ENCODE assay signal across 8 cellular contexts in genomic region chr19:41350735-41351338, GRCh38. TPM values are rescaled to one million over a fixed set of nuclear protein-coding genes. Genes with fewer than 3 reads are reported as not detected.
DNase-seq lines count a peak whose midpoint lies in the region; ATAC-seq, FAIRE-seq and TF ChIP-seq lines count a peak whose summit lies in the region.

No MANE protein-coding gene starts in this region.

- peak overlapping the region; percentile 56 for H3K4me3 ChIP-seq in NT2/D1 (ENCODE audit: insufficient read length, low read depth)
- peak overlapping the region; percentile 52 to 75 (median 70) for H3K4me3 ChIP-seq in H1 (ENCODE audit: extremely low read depth in 1 of 4, insufficient read depth in 2 of 4, low read depth in 3 of 4, low read length in 4 of 4)

- no peak overlapping the region; the same call in 1 of the 2 replicates for H2BK5ac ChIP-seq in H1 (ENCODE audit: low read depth, low read length)

- H3K27me3 ChIP-seq in NT2/D1 (ENCODE audit: insufficient read depth, insufficient read length) (peaks cover 26% of the 10 kb centered on the region), H1 (replicated peaks in 1 of 4; ENCODE audit: control insufficient read depth in 3 of 4, extremely low read depth in 1 of 4, insufficient read depth in 3 of 4, low read length in 3 of 4) (peaks cover 10 to 36% (median 28%) of the 10 kb centered on the region in 4 experiments)

- H3K14ac ChIP-seq in H1 (ENCODE audit: insufficient read length) = no peak overlapping the region

- H3K4me2 ChIP-seq in H1 (ENCODE audit: insufficient read depth in 1 of 2, low read depth in 2 of 2, low read length in 2 of 2) = peak overlapping the region; percentile 88 to 92

- CTCF ChIA-PET in H1 (lab: Charles Lee; ENCODE audit: partially characterized antibody) = interaction anchor here (1.0 to 8.0 kb wide), 4 partner anchors 9 to 50 kb away, joined by 3 to 33 read pairs (median 14); no protein-coding TSS in a partner anchor

- H4K20me1 ChIP-seq in H1 (replicated peaks in 1 of 2; ENCODE audit: control insufficient read depth in 1 of 2, insufficient read depth in 2 of 2, low read length in 2 of 2) = peaks cover 0 to 2% of the 10 kb centered on the region in 2 experiments

- 6% methylated on average over 20 of the region's 22 CpGs; no CpG with 5 or more reads in 1 of the 2 experiments for WGBS in H1 (ENCODE audit: extremely low coverage in 1 of 2, insufficient coverage in 1 of 2, insufficient read length in 1 of 2, insufficient replicate concordance in 2 of 2, low coverage in 1 of 2, low lambda C conversion rate in 2 of 2, missing lambda C conversion rate in 1 of 2), 2 experiments

- peak overlapping the region; percentile 29; the same call in 1 of the 2 replicates for H2BK12ac ChIP-seq in H1 (ENCODE audit: low read depth, low read length)

- H2BK15ac ChIP-seq in H1 (ENCODE audit: low read length) = no peak overlapping the region

- H3K79me1 ChIP-seq in H1 (ENCODE audit: low read depth, low read length) = no peaks in the 10 kb centered on the region

- H3K18ac ChIP-seq in H1 (ENCODE audit: extremely low read depth, low read length) = no peak overlapping the region; the same call in 1 of the 2 replicates

- ATAC-seq in GM19324 (IDR thresholded peaks at IDR 0.05; ENCODE audit: low FRiP score, unreplicated experiment) = peak; percentile 3
- ATAC-seq in natural killer cell treated with Interleukin-12 subunit alpha and Interleukin-12 subunit beta and Interleukin-15 and Interleukin-18, amount 100 ng/mL, for 72 hours = no peak
- no peak for ATAC-seq in HG03342 (IDR thresholded peaks at IDR 0.05; ENCODE audit: unreplicated experiment)

- POLR2A ChIA-PET in H1 (lab: Charles Lee; ENCODE audit: partially characterized antibody) = interaction anchor here (2.0 to 5.4 kb wide), 3 partner anchors 13 to 512 kb away, joined by 6 to 29 read pairs (median 7); partner anchors contain the start of gene B9D2

- H3K27ac Mint-ChIP-seq in natural killer cell treated with Interleukin-12 subunit alpha and Interleukin-12 subunit beta and Interleukin-15 and Interleukin-18, amount 100 ng/mL, for 72 hours = peak overlapping the region; percentile 70 to 82

- no peak overlapping the region for H2BK120ac ChIP-seq in H1 (replicated peaks; ENCODE audit: low read depth, low read length)

- H3K9ac ChIP-seq in NT2/D1 (ENCODE audit: insufficient read length, low read depth) (peak overlapping the region; percentile 5), H1 (replicated peaks in 1 of 4; ENCODE audit: extremely low read depth in 1 of 4, low read depth in 3 of 4, low read length in 3 of 4) (no peak overlapping the region)

- TF ChIP-seq CTCF in H1 (IDR thresholded peaks at IDR 0.05; ENCODE audit: control extremely low read depth in 1 of 3, insufficient read depth in 1 of 3, low read depth in 1 of 3, low read length in 3 of 3) (no peak), GM20000 (IDR thresholded peaks at IDR 0.05; ENCODE audit: extremely low read depth, missing control alignments) (no peak)

- FAIRE-seq in H1 (lab: Jason Lieb, UNC) = no peak

- no peak for TF ChIP-seq POLR2A in H1 (IDR thresholded peaks at IDR 0.05; ENCODE audit: control extremely low read depth in 1 of 2, low read depth in 2 of 2, low read length in 2 of 2)

- H3K56ac ChIP-seq in H1 (replicated peaks; ENCODE audit: insufficient read length, low read depth, low read length) = no peak overlapping the region

- no peak overlapping the region for H2BK20ac ChIP-seq in H1 (ENCODE audit: low read length)

- no peaks in the 10 kb centered on the region for H3K9me3 Mint-ChIP-seq in natural killer cell treated with Interleukin-12 subunit alpha and Interleukin-12 subunit beta and Interleukin-15 and Interleukin-18, amount 100 ng/mL, for 72 hours

- H3K4me1 Mint-ChIP-seq in natural killer cell treated with Interleukin-12 subunit alpha and Interleukin-12 subunit beta and Interleukin-15 and Interleukin-18, amount 100 ng/mL, for 72 hours (ENCODE audit: low read depth in 2 of 2) = peaks cover 46 to 51% of the 10 kb centered on the region in 2 donors

- no peak overlapping the region for H3K23ac ChIP-seq in H1 (ENCODE audit: insufficient read length)

- no peak overlapping the region for H2AK5ac ChIP-seq in H1 (ENCODE audit: low read depth, low read length)

- H3K4me1 ChIP-seq in NT2/D1 (ENCODE audit: insufficient read depth, insufficient read length) = peaks cover 8% of the 10 kb centered on the region
- H3K4me1 ChIP-seq in H1 (replicated peaks in 1 of 4; ENCODE audit: control insufficient read depth in 3 of 4, insufficient read depth in 4 of 4, low read length in 3 of 4) = peaks cover 0 to 14% (median 4%) of the 10 kb centered on the region in 4 experiments; a peak in 5 of 7 replicates

- no peak overlapping the region for H4K5ac ChIP-seq in H1 (ENCODE audit: insufficient read length, low read depth, low read length)

- H3K79me2 ChIP-seq in H1 (ENCODE audit: control insufficient read depth in 1 of 2, insufficient read depth in 2 of 2, low read length in 2 of 2) = no peaks in the 10 kb centered on the region

- peak overlapping the region; percentile 3 for H4K91ac ChIP-seq in H1 (replicated peaks; ENCODE audit: insufficient read length, low read length)

- no peaks in the 10 kb centered on the region for H3K9me3 ChIP-seq in NT2/D1 (ENCODE audit: insufficient read depth, low read length)
- no peaks in the 10 kb centered on the region for H3K9me3 ChIP-seq in H1 (ENCODE audit: insufficient read depth in 2 of 2, low read depth in 1 of 2, low read length in 1 of 2)

- H3K36me3 ChIP-seq in NT2/D1 (ENCODE audit: insufficient read depth, insufficient read length, low read length) = peaks cover 17% of the 10 kb centered on the region
- no peaks in the 10 kb centered on the region for H3K36me3 ChIP-seq in H1 (ENCODE audit: control insufficient read depth in 2 of 4, insufficient read depth in 4 of 4, low read length in 3 of 4)

- 0 out of 2 replicates have a peak overlapping the region, but pooled peaks have one; percentile 27 for H2AFZ ChIP-seq in H1 (ENCODE audit: low read length)

- H3K4me3 Mint-ChIP-seq in natural killer cell treated with Interleukin-12 subunit alpha and Interleukin-12 subunit beta and Interleukin-15 and Interleukin-18, amount 100 ng/mL, for 72 hours = peak overlapping the region; percentile 96

- H3K27ac ChIP-seq in H1 (ENCODE audit: low read depth, low read length) = no peak overlapping the region

- TF ChIP-seq EP300 in H1 (IDR thresholded peaks at IDR 0.05; ENCODE audit: borderline replicate concordance in 1 of 2, low read depth in 2 of 2, low read length in 2 of 2) = no peak

- TF ChIP-seq RAD21 in H1 (IDR thresholded peaks at IDR 0.05 in 1 of 2, conservative IDR thresholded peaks at IDR 0.05 in 1 of 2; ENCODE audit: low read depth in 2 of 2, low read length in 2 of 2) = no peak

- DNase-seq in NT2/D1 (ENCODE audit: low read depth, low spot score) (no peak), H1 (ENCODE audit: low read depth in 1 of 2, low spot score in 2 of 2) (no peak), anterior cingulate cortex (lab: John Stamatoyannopoulos, UW) (no peak), GM20000 (ENCODE audit: low spot score) (no peak), NCI-H2171 (lab: John Stamatoyannopoulos, UW) (no peak)
- no peak for DNase-seq in natural killer cell treated with Interleukin-12 subunit alpha and Interleukin-12 subunit beta and Interleukin-15 and Interleukin-18, amount 100 ng/mL, for 72 hours (ENCODE audit: low spot score)

- H3K4ac ChIP-seq in H1 (replicated peaks; ENCODE audit: insufficient read length, low read depth, low read length) = no peak overlapping the region

- no peak overlapping the region; the same call in 1 of the 2 replicates for H4K8ac ChIP-seq in H1 (ENCODE audit: extremely low read depth, insufficient read depth, low read length)

- no peaks in the 10 kb centered on the region for H3K36me3 Mint-ChIP-seq in natural killer cell treated with Interleukin-12 subunit alpha and Interleukin-12 subunit beta and Interleukin-15 and Interleukin-18, amount 100 ng/mL, for 72 hours

- H3K27me3 Mint-ChIP-seq in natural killer cell treated with Interleukin-12 subunit alpha and Interleukin-12 subunit beta and Interleukin-15 and Interleukin-18, amount 100 ng/mL, for 72 hours = no peaks in the 10 kb centered on the region

- H3K23me2 ChIP-seq in H1 (ENCODE audit: low read depth, low read length) = peaks cover 27% of the 10 kb centered on the region

RNA-seq across cellular contexts. Expression of gene TGFB1, which starts 2.9 kb away (rescaled TPM):
- 10.6 and 12.2 TPM in 2 replicates for total RNA-seq in H1 (2021; fragmentation: NEBNext Ultra II Directional; extraction: Animal tissue kit (Norgen Biotek cat#: 25700))
- 1.7 and 6.5 TPM in 2 replicates for polyA plus RNA-seq in H1 (2011; rRNA removed)
- 2.0 TPM for polyA plus RNA-seq in H1 (2011; cell fraction: cytosol; rRNA removed)
- 3.0 TPM for polyA plus RNA-seq in H1 (2011; cell fraction: nucleus; rRNA removed)
- 7.1 to 8.5 TPM (median 7.4 TPM) in 4 replicates for polyA plus RNA-seq in H1 (2012, experiment 1 of 2)
- polyA plus RNA-seq in H1 (2012, experiment 2 of 2) = 7.1 TPM
- 12.1 TPM for polyA plus RNA-seq in H1 (2013, experiment 1 of 2)
- 12.7 TPM for polyA plus RNA-seq in H1 (2013, experiment 2 of 2)
- 0.88 and 5.4 TPM in 2 replicates for polyA minus RNA-seq in H1 (2011; rRNA and poly(A)+ RNA removed)
- polyA minus RNA-seq in H1 (2011; cell fraction: cytosol; rRNA and poly(A)+ RNA removed) = 8.4 TPM
- 2.1 TPM for polyA minus RNA-seq in H1 (2011; cell fraction: nucleus; rRNA and poly(A)+ RNA removed)
- total RNA-seq in natural killer cell treated with Interleukin-12 subunit alpha and Interleukin-12 subunit beta and Interleukin-15 and Interleukin-18, amount 100 ng/mL, for 72 hours = 100 to 1,000 TPM; 108 to 131 TPM

RNA-seq across cellular contexts. Expression of gene B9D2, which starts 13.1 kb away (rescaled TPM):
- 4.9 and 5.0 TPM in 2 replicates for total RNA-seq in H1 (2021; fragmentation: NEBNext Ultra II Directional; extraction: Animal tissue kit (Norgen Biotek cat#: 25700))
- polyA plus RNA-seq in H1 (2011; rRNA removed) = 6.3 and 9.0 TPM in 2 replicates
- polyA plus RNA-seq in H1 (2011; cell fraction: cytosol; rRNA removed) = 4.7 TPM
- polyA plus RNA-seq in H1 (2011; cell fraction: nucleus; rRNA removed) = 5.1 TPM
- 4.9 to 6.4 TPM (median 5.6 TPM) in 4 replicates for polyA plus RNA-seq in H1 (2012, experiment 1 of 2)
- polyA plus RNA-seq in H1 (2012, experiment 2 of 2) = 4.2 TPM
- 2.8 TPM for polyA plus RNA-seq in H1 (2013, experiment 1 of 2)
- polyA plus RNA-seq in H1 (2013, experiment 2 of 2) = 3.0 TPM
- polyA minus RNA-seq in H1 (2011; rRNA and poly(A)+ RNA removed) = 0.80 and 1.3 TPM in 2 replicates
- polyA minus RNA-seq in H1 (2011; cell fraction: cytosol; rRNA and poly(A)+ RNA removed) = 3.4 TPM
- 2.2 TPM for polyA minus RNA-seq in H1 (2011; cell fraction: nucleus; rRNA and poly(A)+ RNA removed)
- 1 to 10 TPM; 4.9 to 9.3 TPM for total RNA-seq in natural killer cell treated with Interleukin-12 subunit alpha and Interleukin-12 subunit beta and Interleukin-15 and Interleukin-18, amount 100 ng/mL, for 72 hours

RNA-seq across cellular contexts. Expression of gene TMEM91, which starts 25.5 kb away (rescaled TPM):
- 4.2 and 5.3 TPM in 2 replicates for total RNA-seq in H1 (2021; fragmentation: NEBNext Ultra II Directional; extraction: Animal tissue kit (Norgen Biotek cat#: 25700))
- 7.4 and 12.9 TPM in 2 replicates for polyA plus RNA-seq in H1 (2011; rRNA removed)
- 7.9 TPM for polyA plus RNA-seq in H1 (2011; cell fraction: cytosol; rRNA removed)
- polyA plus RNA-seq in H1 (2011; cell fraction: nucleus; rRNA removed) = 15.3 TPM
- 3.8 to 10.2 TPM (median 7.9 TPM) in 4 replicates for polyA plus RNA-seq in H1 (2012, experiment 1 of 2)
- polyA plus RNA-seq in H1 (2012, experiment 2 of 2) = 13.7 TPM
- 6.7 TPM for polyA plus RNA-seq in H1 (2013, experiment 1 of 2)
- polyA plus RNA-seq in H1 (2013, experiment 2 of 2) = 6.5 TPM
- 2.3 and 9.6 TPM in 2 replicates for polyA minus RNA-seq in H1 (2011; rRNA and poly(A)+ RNA removed)
- 2.7 TPM for polyA minus RNA-seq in H1 (2011; cell fraction: cytosol; rRNA and poly(A)+ RNA removed)
- polyA minus RNA-seq in H1 (2011; cell fraction: nucleus; rRNA and poly(A)+ RNA removed) = 3.8 TPM
- 1 to 10 TPM; 4.7 to 6.7 TPM for total RNA-seq in natural killer cell treated with Interleukin-12 subunit alpha and Interleukin-12 subunit beta and Interleukin-15 and Interleukin-18, amount 100 ng/mL, for 72 hours

RNA-seq across cellular contexts. Expression of gene CCDC97, which starts 40.9 kb away (rescaled TPM):
- 21.1 and 27.1 TPM in 2 replicates for total RNA-seq in H1 (2021; fragmentation: NEBNext Ultra II Directional; extraction: Animal tissue kit (Norgen Biotek cat#: 25700))
- polyA plus RNA-seq in H1 (2011; rRNA removed) = 19.8 and 32.6 TPM in 2 replicates
- polyA plus RNA-seq in H1 (2011; cell fraction: cytosol; rRNA removed) = 16.9 TPM
- polyA plus RNA-seq in H1 (2011; cell fraction: nucleus; rRNA removed) = 18.7 TPM
- polyA plus RNA-seq in H1 (2012, experiment 1 of 2) = 19.2 to 29.9 TPM (median 24.7 TPM) in 4 replicates
- 20.4 TPM for polyA plus RNA-seq in H1 (2012, experiment 2 of 2)
- 15.6 TPM for polyA plus RNA-seq in H1 (2013, experiment 1 of 2)
- 15.6 TPM for polyA plus RNA-seq in H1 (2013, experiment 2 of 2)
- 9.2 and 13.4 TPM in 2 replicates for polyA minus RNA-seq in H1 (2011; rRNA and poly(A)+ RNA removed)
- 11.4 TPM for polyA minus RNA-seq in H1 (2011; cell fraction: cytosol; rRNA and poly(A)+ RNA removed)
- polyA minus RNA-seq in H1 (2011; cell fraction: nucleus; rRNA and poly(A)+ RNA removed) = 13.0 TPM
- total RNA-seq in natural killer cell treated with Interleukin-12 subunit alpha and Interleukin-12 subunit beta and Interleukin-15 and Interleukin-18, amount 100 ng/mL, for 72 hours = 10 to 100 TPM; 52.5 to 56.2 TPM

RNA-seq across cellular contexts. Expression of gene EXOSC5, which starts 46.3 kb away (rescaled TPM):
- 56.2 and 66.0 TPM in 2 replicates for total RNA-seq in H1 (2021; fragmentation: NEBNext Ultra II Directional; extraction: Animal tissue kit (Norgen Biotek cat#: 25700))
- polyA plus RNA-seq in H1 (2011; rRNA removed) = 92.8 and 125 TPM in 2 replicates
- polyA plus RNA-seq in H1 (2011; cell fraction: cytosol; rRNA removed) = 99.3 TPM
- 84.3 TPM for polyA plus RNA-seq in H1 (2011; cell fraction: nucleus; rRNA removed)
- polyA plus RNA-seq in H1 (2012, experiment 1 of 2) = 66.1 to 69.5 TPM (median 68.1 TPM) in 4 replicates
- 92.1 TPM for polyA plus RNA-seq in H1 (2012, experiment 2 of 2)
- polyA plus RNA-seq in H1 (2013, experiment 1 of 2) = 40.1 TPM
- polyA plus RNA-seq in H1 (2013, experiment 2 of 2) = 38.2 TPM
- polyA minus RNA-seq in H1 (2011; rRNA and poly(A)+ RNA removed) = 18.9 and 23.9 TPM in 2 replicates
- 30.8 TPM for polyA minus RNA-seq in H1 (2011; cell fraction: cytosol; rRNA and poly(A)+ RNA removed)
- polyA minus RNA-seq in H1 (2011; cell fraction: nucleus; rRNA and poly(A)+ RNA removed) = 19.9 TPM
- total RNA-seq in natural killer cell treated with Interleukin-12 subunit alpha and Interleukin-12 subunit beta and Interleukin-15 and Interleukin-18, amount 100 ng/mL, for 72 hours = 10 to 100 TPM; 31.5 to 56.6 TPM
